ENCODE assay signal across 9 cellular contexts in the genomic region with DNA sequence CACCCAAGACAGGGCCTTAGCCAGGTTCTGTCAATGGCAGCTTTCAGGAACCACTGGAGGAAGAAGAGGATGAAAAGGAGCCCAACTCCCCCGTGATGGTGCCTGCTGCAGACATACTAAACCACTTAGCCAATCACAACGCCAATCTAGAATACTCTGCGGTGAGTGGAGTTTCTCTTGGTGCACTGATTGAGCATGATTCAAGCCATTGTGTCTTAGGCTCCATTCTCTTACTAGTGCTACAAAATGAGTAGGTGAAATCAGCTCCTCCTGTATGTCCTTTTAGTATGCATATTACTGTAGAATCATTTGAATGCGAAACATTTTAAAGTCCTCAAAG. TPM values are rescaled to one million over a fixed set of nuclear protein-coding genes. Genes with fewer than 3 reads are reported as not detected.
A peak's percentile ranks its signal among the peaks of the same experiment; 100 is the strongest.
DNase-seq lines count a peak whose midpoint lies in the region; ATAC-seq and TF ChIP-seq lines count a peak whose summit lies in the region.
"Had no signal": no experiment of that assay in that cellular context is flagged by ENCODE, and none has a peak within 500 bp of the region (broad histone marks: within the 10 kb centered on the region; RNA-seq: fewer than 3 reads in every experiment).

No MANE protein-coding gene starts in this region.

- peak overlapping the region in 1 of 2 donors; percentile 27 for H3K9ac ChIP-seq in mucosa of rectum (ENCODE audit: low read depth in 1 of 2, low read length in 2 of 2)

- intact Hi-C loops in activated T-helper 2 cell treated with anti-CD3 and anti-CD28 coated beads, Interferon-gamma antibody, Interleukin-2, Interleukin-4, amounts not matched to agents 10 μg/mL and 5 μg/mL and 100 μg/mL, durations not matched to agents 14 hours and 24 hours and 36 hours (cut with micrococcal nuclease) = loop anchor here (5.0 kb wide), 1 partner anchor 216 kb away; the partner anchor contains the start of gene GOT2
- intact Hi-C loops in tibial artery (cut with DNase I; ENCODE audit: low total_unique reads) = no loop called here

- no peaks in the 10 kb centered on the region for H3K9me3 ChIP-seq in mucosa of rectum (ENCODE audit: control insufficient read depth in 2 of 2, low read length in 2 of 2)
- H3K9me3 ChIP-seq in tibial artery = no peaks in the 10 kb centered on the region

- no peaks in the 10 kb centered on the region for H3K27me3 Mint-ChIP-seq in activated T-helper 2 cell treated with anti-CD3 and anti-CD28 coated beads, Interferon-gamma antibody, Interleukin-2, Interleukin-4, amounts not matched to agents 10 μg/mL and 5 μg/mL and 100 μg/mL, durations not matched to agents 14 hours and 24 hours and 36 hours (ENCODE audit: low read depth)

- no peak overlapping the region for H3K27ac Mint-ChIP-seq in activated T-helper 2 cell treated with anti-CD3 and anti-CD28 coated beads, Interferon-gamma antibody, Interleukin-2, Interleukin-4, amounts not matched to agents 10 μg/mL and 5 μg/mL and 100 μg/mL, durations not matched to agents 14 hours and 24 hours and 36 hours

- H3K4me3 ChIP-seq in HL-60 (replicated peaks; ENCODE audit: insufficient read depth, low read length) (peak overlapping the region; percentile 91; the same call in 1 of the 2 replicates), mucosa of rectum (ENCODE audit: low read length in 2 of 2) (peak overlapping the region; percentile 49 to 57), tibial artery (no peak overlapping the region)

- no peaks in the 10 kb centered on the region for H3K9me3 Mint-ChIP-seq in activated T-helper 2 cell treated with anti-CD3 and anti-CD28 coated beads, Interferon-gamma antibody, Interleukin-2, Interleukin-4, amounts not matched to agents 10 μg/mL and 5 μg/mL and 100 μg/mL, durations not matched to agents 14 hours and 24 hours and 36 hours

- H3K4me1 ChIP-seq in mucosa of rectum (ENCODE audit: control insufficient read depth in 2 of 2, insufficient read depth in 2 of 2, low read length in 2 of 2) (peaks cover 8 to 15% of the 10 kb centered on the region in 2 donors), tibial artery (peaks cover 0 to 19% (median 13%) of the 10 kb centered on the region in 4 donors)

- H3K36me3 Mint-ChIP-seq in activated T-helper 2 cell treated with anti-CD3 and anti-CD28 coated beads, Interferon-gamma antibody, Interleukin-2, Interleukin-4, amounts not matched to agents 10 μg/mL and 5 μg/mL and 100 μg/mL, durations not matched to agents 14 hours and 24 hours and 36 hours (ENCODE audit: low read depth) = peaks cover 43% of the 10 kb centered on the region

- peak overlapping the region; percentile 77 for H3K4me3 Mint-ChIP-seq in activated T-helper 2 cell treated with anti-CD3 and anti-CD28 coated beads, Interferon-gamma antibody, Interleukin-2, Interleukin-4, amounts not matched to agents 10 μg/mL and 5 μg/mL and 100 μg/mL, durations not matched to agents 14 hours and 24 hours and 36 hours (ENCODE audit: low read depth)

- H3K4me1 Mint-ChIP-seq in activated T-helper 2 cell treated with anti-CD3 and anti-CD28 coated beads, Interferon-gamma antibody, Interleukin-2, Interleukin-4, amounts not matched to agents 10 μg/mL and 5 μg/mL and 100 μg/mL, durations not matched to agents 14 hours and 24 hours and 36 hours (ENCODE audit: low read depth) = peaks cover 31% of the 10 kb centered on the region

- peak overlapping the region; percentile 92 for H3K27ac ChIP-seq in C4-2B
- no peak overlapping the region for H3K27ac ChIP-seq in HL-60 (replicated peaks)
- H3K27ac ChIP-seq in mucosa of rectum (ENCODE audit: low read depth in 2 of 2, low read length in 2 of 2) = peak overlapping the region in 1 of 2 donors; percentile 32
- no peak overlapping the region for H3K27ac ChIP-seq in tibial artery

- TF ChIP-seq CTCF in C4-2B (conservative IDR thresholded peaks at IDR 0.05) = no peak
- no peak for TF ChIP-seq CTCF in HL-60 (IDR thresholded peaks at IDR 0.05; ENCODE audit: insufficient read depth, low read length)
- TF ChIP-seq CTCF in tibial artery (IDR thresholded peaks at IDR 0.05) = no peak

- DNase-seq in HL-60 (ENCODE audit: low read depth in 1 of 2, low spot score in 1 of 2) (peak in 1 of 2 experiments; percentile 19), NCI-H82 (lab: John Stamatoyannopoulos, UW) (no peak), tibial artery (no peak)
- no peak for DNase-seq in activated T-helper 2 cell treated with anti-CD3 and anti-CD28 coated beads, Interferon-gamma antibody, Interleukin-2, Interleukin-4, amounts not matched to agents 10 μg/mL and 5 μg/mL and 100 μg/mL, durations not matched to agents 14 hours and 24 hours and 36 hours (ENCODE audit: low spot score)
- DNase-seq: NCI-H510A treated with DMSO at 0.1 percent for 48 hours had no signal

- no peaks in the 10 kb centered on the region for H3K27me3 ChIP-seq in HL-60 (ENCODE audit: insufficient read depth, poor library complexity, severe bottlenecking)
- no peaks in the 10 kb centered on the region for H3K27me3 ChIP-seq in mucosa of rectum (ENCODE audit: control insufficient read depth in 2 of 2, insufficient read depth in 2 of 2, low read length in 2 of 2)
- H3K27me3 ChIP-seq in tibial artery = no peaks in the 10 kb centered on the region

- H3K36me3 ChIP-seq in mucosa of rectum (ENCODE audit: control insufficient read depth in 2 of 2, insufficient read depth in 2 of 2, low read length in 2 of 2) = peaks cover 40 to 42% of the 10 kb centered on the region in 2 donors
- H3K36me3 ChIP-seq in tibial artery = peaks cover 42 to 56% (median 49%) of the 10 kb centered on the region in 3 donors

- ATAC-seq in HG02571 (IDR thresholded peaks at IDR 0.05; ENCODE audit: unreplicated experiment) = no peak
- ATAC-seq in GM18498 (IDR thresholded peaks at IDR 0.05; ENCODE audit: unreplicated experiment) = no peak

RNA-seq across cellular contexts. Expression of gene SETD6, which starts 1.4 kb away (rescaled TPM):
- total RNA-seq in activated T-helper 2 cell treated with anti-CD3 and anti-CD28 coated beads, Interferon-gamma antibody, Interleukin-2, Interleukin-4, amounts not matched to agents 10 μg/mL and 5 μg/mL and 100 μg/mL, durations not matched to agents 14 hours and 24 hours and 36 hours = 24.4 and 24.7 TPM in 2 replicates

RNA-seq across cellular contexts. Expression of gene NDRG4, which starts 16.8 kb away (rescaled TPM):
- total RNA-seq in activated T-helper 2 cell treated with anti-CD3 and anti-CD28 coated beads, Interferon-gamma antibody, Interleukin-2, Interleukin-4, amounts not matched to agents 10 μg/mL and 5 μg/mL and 100 μg/mL, durations not matched to agents 14 hours and 24 hours and 36 hours = 3.1 and 3.6 TPM in 2 replicates

Comparison
In these comparisons a context has a peak if more than half of its experiments do, and no peak if none do; other contexts are left out.
1. H3K4me3 ChIP-seq: peak in HL-60 (single experiment) and mucosa of rectum (2 of 2); none in tibial artery (0 of 2).